In genomic region chr9:78032599-78033457, GRCh38 we compare ENCODE assay signal across 1 cellular context.
A peak's percentile ranks its signal among the peaks of the same experiment; 100 is the strongest.
TF ChIP-seq lines count a peak whose summit lies in the region.

No MANE protein-coding gene starts in this region.

TF ChIP-seq in K562, 482 proteins besides CTCF, POLR2A, EP300 and RAD21 (continued from another document):
- TF ChIP-seq ZBTB26 (CRISPR knock-in tag; IDR thresholded peaks at IDR 0.05) (0 out of 2 replicates have a peak, but pooled peaks have one; percentile 19), ZBTB40 (IDR thresholded peaks at IDR 0.05) (peak; percentile 59; the same call in 1 of the 2 replicates), ZBTB40 (CRISPR knock-in tag; IDR thresholded peaks at IDR 0.05) (no peak), SMAD1 (IDR thresholded peaks at IDR 0.05; ENCODE audit: low read depth, low read length, partially characterized antibody) (no peak), HMGXB4 (CRISPR knock-in tag; IDR thresholded peaks at IDR 0.05) (no peak), KDM5B (IDR thresholded peaks at IDR 0.05; ENCODE audit: insufficient replicate concordance, low read depth, low read length) (peak; percentile 0), HBP1 (CRISPR knock-in tag; IDR thresholded peaks at IDR 0.05) (peak; percentile 43; the same call in 1 of the 2 replicates)
